ENCODE assay signal across 1 cellular context in the genomic region with DNA sequence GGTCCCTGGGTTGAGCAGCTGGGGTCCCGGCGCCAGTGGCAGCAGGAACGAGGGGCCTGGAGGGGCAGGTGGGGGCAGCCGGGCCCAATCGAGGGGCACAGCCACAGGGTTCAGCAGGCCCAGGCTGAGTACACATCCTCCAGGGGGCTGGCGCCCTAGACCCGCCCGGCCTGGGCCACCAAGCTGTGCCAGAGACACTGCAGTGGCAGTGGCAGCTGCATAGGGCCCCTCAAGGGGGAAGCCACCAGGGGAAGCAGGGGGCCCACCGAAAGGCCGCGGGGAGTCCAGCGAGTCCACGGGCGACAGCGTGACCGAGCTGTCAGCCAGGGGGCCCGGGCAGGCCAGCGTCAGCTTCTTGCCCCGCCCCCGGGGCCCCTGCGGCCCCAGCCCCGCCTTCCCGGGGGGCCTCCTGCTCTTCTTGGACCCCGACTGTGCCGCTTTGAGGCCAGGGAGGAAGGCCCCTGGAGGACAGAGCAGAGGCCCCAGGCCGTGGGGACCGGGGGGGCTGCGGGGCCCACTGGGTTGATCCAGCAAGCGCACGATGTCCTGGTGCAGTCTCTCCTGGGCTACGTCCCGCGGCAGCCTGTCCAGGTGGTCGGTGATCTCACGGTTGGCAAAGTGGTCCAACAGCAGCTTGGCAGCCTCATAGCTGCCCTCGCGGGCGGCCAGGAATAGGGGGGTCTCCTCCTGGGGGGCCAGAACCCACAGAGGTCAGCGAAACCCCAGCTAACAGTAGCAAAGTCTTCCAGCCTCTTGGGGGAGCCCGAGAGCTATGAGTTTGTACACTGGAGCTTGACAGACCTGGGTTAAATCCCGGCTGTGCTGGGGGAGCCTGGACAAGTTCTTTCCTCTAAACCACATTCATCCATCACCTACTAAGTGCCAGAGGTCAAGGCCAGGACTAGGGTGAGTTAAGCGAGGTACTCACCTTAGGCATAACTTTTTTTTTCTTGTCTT.
TF ChIP-seq lines count a peak whose summit lies in the region.

No MANE protein-coding gene starts in this region.

TF ChIP-seq in SK-N-SH, 30 proteins besides CTCF, POLR2A, EP300 and RAD21 (continued from another document):
- no peak for TF ChIP-seq FOXM1 (IDR thresholded peaks at IDR 0.05; ENCODE audit: low read depth)
TF ChIP-seq in SK-N-SH: peak in this region for 0.
